34 cellular contexts compared by ENCODE assay signal in the genomic region with DNA sequence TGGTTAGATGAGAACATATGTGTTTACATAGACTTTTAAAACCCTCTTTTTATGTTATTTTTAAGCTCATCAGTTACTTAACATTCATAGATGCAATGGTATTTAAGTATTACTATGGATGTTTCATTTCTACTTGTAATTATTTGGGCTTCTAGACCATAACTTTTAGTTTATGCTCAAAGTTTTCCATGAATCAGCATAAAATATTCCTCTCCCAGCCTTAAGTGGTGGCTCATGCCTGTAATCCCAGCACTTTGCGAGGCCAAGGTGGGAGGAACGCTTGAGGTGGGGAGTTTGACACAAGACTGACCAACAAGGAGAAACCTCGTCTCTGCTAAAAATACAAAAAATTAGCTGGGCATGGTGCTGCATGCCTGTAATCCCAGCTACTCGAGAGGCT.
"Had no signal": no experiment of that assay in that cellular context is flagged by ENCODE, and none has a peak within 500 bp of the region (broad histone marks: within the 10 kb centered on the region; RNA-seq: fewer than 3 reads in every experiment).

No MANE protein-coding gene starts in this region.

- DNase-seq: Karpas-422, Kasumi-1, MG63, MM.1S, MV-4-11, NCI-H1048, NCI-H1092, NCI-H1092 treated with DMSO at 0.1 percent for 48 hours, NCI-H1105, NCI-H1105 treated with DMSO at 0.1 percent for 48 hours, NCI-H1417, NCI-H1417 treated with DMSO at 0.1 percent for 48 hours, NCI-H1436, NCI-H1436 treated with DMSO at 0.1 percent for 48 hours, NCI-H146, NCI-H1694, NCI-H1694 treated with DMSO at 0.1 percent for 48 hours, NCI-H187, NCI-H187 treated with DMSO at 0.1 percent for 48 hours, NCI-H1930, NCI-H2029, NCI-H2029 treated with DMSO at 0.1 percent for 48 hours, NCI-H2081, NCI-H2081 treated with DMSO at 0.1 percent for 48 hours, NCI-H2107, NCI-H2171, NCI-H2171 treated with DMSO at 0.1 percent for 48 hours, NCI-H2227 treated with DMSO at 0.1 percent for 48 hours, NCI-H226, NCI-H345, NCI-H446, NCI-H446 treated with DMSO at 0.1 percent for 48 hours, NCI-H510A, NCI-H510A treated with DMSO at 0.1 percent for 48 hours had no signal

- H3K27me3 ChIP-seq: MG63 had no signal

- H3K4me3 ChIP-seq: MG63 had no signal

- H3K36me3 ChIP-seq: MG63 had no signal
